8 cellular contexts compared by ENCODE assay signal in the genomic region with DNA sequence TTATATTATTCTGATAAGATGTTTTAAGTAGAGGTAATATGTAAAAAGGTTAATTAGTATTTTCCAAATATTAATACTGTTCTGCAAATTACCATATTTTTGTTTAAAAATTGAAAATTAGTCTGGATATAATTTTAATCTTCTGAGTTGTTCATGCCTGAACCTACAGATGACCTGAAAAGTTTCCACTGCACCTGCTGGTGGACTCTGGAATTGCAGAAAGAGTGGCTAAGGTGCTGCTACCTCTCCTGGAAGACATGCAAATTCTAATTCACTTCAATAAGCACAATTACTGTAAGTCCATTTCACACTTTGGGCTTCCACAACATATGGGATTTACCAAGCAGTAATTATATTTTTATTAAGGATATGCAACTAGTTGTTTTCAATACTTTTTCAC.
DNase-seq lines count a peak whose midpoint lies in the region; ATAC-seq and TF ChIP-seq lines count a peak whose summit lies in the region.

No MANE protein-coding gene starts in this region.

- intact Hi-C loops in CD4-positive, alpha-beta memory T cell (cut with micrococcal nuclease): loop anchor here (5.0 kb wide), 2 partner anchors 35 to 230 kb away; no protein-coding TSS in a partner anchor
- intact Hi-C loops in lower leg skin (cut with DNase I; ENCODE audit: low total_unique reads): no loop called here

- H3K4me1 ChIP-seq in CD4-positive, alpha-beta memory T cell (ENCODE audit: insufficient read depth, low read length): no peaks in the 10 kb centered on the region

- POLR2A ChIA-PET in CD4-positive, alpha-beta memory T cell (lab: Charles Lee; ENCODE audit: partially characterized antibody): no interaction called here

- H3K27ac Mint-ChIP-seq in CD4-positive, alpha-beta memory T cell: no peak overlapping the region

- H3K4me3 ChIP-seq in CD4-positive, alpha-beta memory T cell (ENCODE audit: low read length in 2 of 2): no peak overlapping the region
- H3K4me3 ChIP-seq in lower leg skin (ENCODE audit: low read depth, poor library complexity, severe bottlenecking): no peak overlapping the region

- no peaks in the 10 kb centered on the region for H3K27me3 ChIP-seq in CD4-positive, alpha-beta memory T cell (ENCODE audit: insufficient read depth, low read length)

- H3K9me3 Mint-ChIP-seq in CD4-positive, alpha-beta memory T cell: no peaks in the 10 kb centered on the region

- H3K27ac ChIP-seq in CD4-positive, alpha-beta memory T cell (ENCODE audit: low read depth, low read length): no peak overlapping the region

- H3K4me1 Mint-ChIP-seq in CD4-positive, alpha-beta memory T cell: peaks cover 0 to 13% (median 6%) of the 10 kb centered on the region in 4 donors

- no peak overlapping the region for H3K4me3 Mint-ChIP-seq in CD4-positive, alpha-beta memory T cell

- DNase-seq in CD4-positive, alpha-beta memory T cell: peak; percentile 51 to 64 (median 56)
- DNase-seq in GM19240 (ENCODE audit: insufficient read length, low spot score) (peak; percentile 17), NCI-H526 (lab: John Stamatoyannopoulos, UW) (peak; percentile 62 to 72), germinal center (ENCODE audit: low spot score) (peak; percentile 60), lower leg skin (ENCODE audit: low spot score in 2 of 2) (no peak)
- peak; percentile 63 for DNase-seq in activated T-cell treated with anti-CD3 and anti-CD28 coated beads, Interleukin-2, amount 50 U/mL, for 1 hour
- DNase-seq in stimulated activated CD4-positive, alpha-beta T cell treated with anti-CD3 and anti-CD28 coated beads, TNF-alpha, amount 100 ng/mL, for 4 hours (ENCODE audit: low read depth in 3 of 3): peak; percentile 29 to 48 (median 33)

- peaks cover 3 to 12% of the 10 kb centered on the region in 2 donors for H3K27me3 Mint-ChIP-seq in CD4-positive, alpha-beta memory T cell

- no peaks in the 10 kb centered on the region for H3K36me3 ChIP-seq in CD4-positive, alpha-beta memory T cell (ENCODE audit: insufficient read depth, low read length)

- no peak for TF ChIP-seq CTCF in lower leg skin (IDR thresholded peaks at IDR 0.05)

- H3K9me3 ChIP-seq in CD4-positive, alpha-beta memory T cell (ENCODE audit: control insufficient read depth in 1 of 2, low read length in 2 of 2): no peaks in the 10 kb centered on the region

- CTCF ChIA-PET in CD4-positive, alpha-beta memory T cell (lab: Charles Lee; ENCODE audit: partially characterized antibody): interaction anchor here (1.0 to 5.7 kb wide), 4 partner anchors 12 to 58 kb away, joined by 4 to 42 read pairs (median 6); no protein-coding TSS in a partner anchor

- ATAC-seq in HG02571 (IDR thresholded peaks at IDR 0.05; ENCODE audit: unreplicated experiment): no peak

- TF ChIP-seq POLR2A in lower leg skin (IDR thresholded peaks at IDR 0.05): no peak

- no peaks in the 10 kb centered on the region for H3K36me3 Mint-ChIP-seq in CD4-positive, alpha-beta memory T cell

Comparison
In these comparisons a context has a peak if more than half of its experiments do, and no peak if none do; other contexts are left out.
1. DNase-seq: peak in CD4-positive, alpha-beta memory T cell (5 of 5), GM19240 (single experiment), NCI-H526 (2 of 2), activated T-cell treated with anti-CD3 and anti-CD28 coated beads, Interleukin-2, amount 50 U/mL, for 1 hour (single experiment), germinal center (single experiment) and stimulated activated CD4-positive, alpha-beta T cell treated with anti-CD3 and anti-CD28 coated beads, TNF-alpha, amount 100 ng/mL, for 4 hours (3 of 3); none in lower leg skin (0 of 2).